ENCODE assay signal across 9 cellular contexts in genomic region chr17:28925912-28926365, GRCh38. TPM values are rescaled to one million over a fixed set of nuclear protein-coding genes. Genes with fewer than 3 reads are reported as not detected.
DNase-seq lines count a peak whose midpoint lies in the region; ATAC-seq, FAIRE-seq and TF ChIP-seq lines count a peak whose summit lies in the region.
"Had no signal": no experiment of that assay in that cellular context is flagged by ENCODE, and none has a peak within 500 bp of the region (broad histone marks: within the 10 kb centered on the region; RNA-seq: fewer than 3 reads in every experiment).

No MANE protein-coding gene starts in this region.

- TF ChIP-seq POLR2A in heart left ventricle (IDR thresholded peaks at IDR 0.05) (no peak), K562 (conservative IDR thresholded peaks at IDR 0.05) (no peak)

- H3K9me1 ChIP-seq in K562 (ENCODE audit: control insufficient read depth, insufficient read depth, low read length) = no peaks in the 10 kb centered on the region

- H3K36me3 Mint-ChIP-seq in naive thymus-derived CD4-positive, alpha-beta T cell = peaks cover 0 to 65% (median 42%) of the 10 kb centered on the region in 5 donors

- intact Hi-C loops in heart left ventricle (cut with DNase I) (no loop called here), Right ventricle myocardium inferior (cut with DNase I) (no loop called here), K562 (cut with micrococcal nuclease) (loop anchor here (5.0 kb wide), 1 partner anchor 329 kb away; the partner anchor contains the start of gene SPAG5)
- intact Hi-C loops in naive thymus-derived CD4-positive, alpha-beta T cell (cut with micrococcal nuclease) = loop anchor here (1.0 to 2.0 kb wide), 7 partner anchors 10 to 264 kb away; partner anchors contain the start of genes DHRS13 (in 1 of the 2), PHF12 (in 1 of the 2), SUPT6H (in 1 of the 2) and TRAF4 (in 1 of the 2)

- FAIRE-seq in K562 (lab: Jason Lieb, UNC) = no peak

- peaks cover 14% of the 10 kb centered on the region; the same call in 1 of the 2 replicates for H4K20me1 ChIP-seq in K562 (replicated peaks; ENCODE audit: control insufficient read depth, insufficient read depth, low read length)

- TF ChIP-seq RAD21 in K562 (CRISPR knock-in tag; conservative IDR thresholded peaks at IDR 0.05 in 1 of 2, IDR thresholded peaks at IDR 0.05 in 1 of 2) = no peak

- TF ChIP-seq CTCF in heart left ventricle (IDR thresholded peaks at IDR 0.05) = no peak
- no peak for TF ChIP-seq CTCF in K562 (IDR thresholded peaks at IDR 0.05 in 2 of 3, conservative IDR thresholded peaks at IDR 0.05 in 1 of 3; ENCODE audit: insufficient read depth in 2 of 3, low read depth in 1 of 3, low read length in 3 of 3)

- H3K4me3 ChIP-seq in heart left ventricle = no peak overlapping the region
- H3K4me3 ChIP-seq in K562 = no peak overlapping the region
- H3K4me3 ChIP-seq in naive thymus-derived CD4-positive, alpha-beta T cell (ENCODE audit: low read length) = peak overlapping the region; percentile 31

- CTCF ChIA-PET in K562 (lab: Yijun Ruan, JAX; ENCODE audit: low intra/inter-chr PET ratio) = no interaction called here
- CTCF ChIA-PET in naive thymus-derived CD4-positive, alpha-beta T cell (lab: Charles Lee) = interaction anchor here (0.5 to 1.7 kb wide), 9 partner anchors 8 to 199 kb away, joined by 3 to 8 read pairs (median 3); no protein-coding TSS in a partner anchor

- H3K4me3 Mint-ChIP-seq in naive thymus-derived CD4-positive, alpha-beta T cell = peak overlapping the region; percentile 34 to 82 (median 60)
- H3K4me3 Mint-ChIP-seq: brain had no signal

- no peak for DNase-seq in heart left ventricle
- DNase-seq in Right ventricle myocardium inferior (ENCODE audit: missing footprints) = no peak
- DNase-seq in K562 (ENCODE audit: extremely low read depth in 1 of 4, low spot score in 3 of 4) = peak in 1 of 4 experiments; percentile 61
- peak in 7 of 9 donors; percentile 66 to 89 (median 82) for DNase-seq in naive thymus-derived CD4-positive, alpha-beta T cell
- DNase-seq in effector CD8-positive, alpha-beta T cell (lab: John Stamatoyannopoulos, UW) = no peak
- no peak for DNase-seq in DMS53 (lab: John Stamatoyannopoulos, UW)

- H2AFZ ChIP-seq in K562 (ENCODE audit: low read depth, low read length) = no peak overlapping the region

- H3K9ac ChIP-seq in K562 (ENCODE audit: insufficient read depth in 1 of 2, low read depth in 2 of 2, low read length in 2 of 2) = peak overlapping the region; percentile 8 to 20; a peak in 1 of 4 replicates

- no peaks in the 10 kb centered on the region for H3K27me3 Mint-ChIP-seq in naive thymus-derived CD4-positive, alpha-beta T cell
- H3K27me3 Mint-ChIP-seq: brain had no signal

- H3K4me1 ChIP-seq in heart left ventricle (peaks cover 0 to 48% (median 8%) of the 10 kb centered on the region in 12 donors), K562 (replicated peaks in 1 of 2; ENCODE audit: control insufficient read depth in 2 of 2, insufficient read depth in 2 of 2, low read length in 2 of 2) (peaks cover 6 to 45% of the 10 kb centered on the region in 2 experiments)
- H3K4me1 ChIP-seq in naive thymus-derived CD4-positive, alpha-beta T cell (ENCODE audit: control insufficient read depth in 2 of 2, insufficient read depth in 2 of 2, low read length in 2 of 2) = peaks cover 26 to 38% of the 10 kb centered on the region in 2 donors

- 52 to 55% (median 54%) methylated on average over 2 of the region's 2 CpGs for WGBS in heart left ventricle, 4 donors
- 7% methylated on average over 2 of the region's 2 CpGs for WGBS in K562 (ENCODE audit: insufficient coverage, low coverage, missing lambda C conversion rate)

- H3K79me2 ChIP-seq in K562 (ENCODE audit: control insufficient read depth, insufficient read depth, low read length) = peaks cover 49% of the 10 kb centered on the region

- H3K36me3 ChIP-seq in heart left ventricle (peaks cover 0 to 67% (median 60%) of the 10 kb centered on the region in 9 donors), K562 (ENCODE audit: control insufficient read depth, insufficient read depth, low read length) (peaks cover 71% of the 10 kb centered on the region)
- peaks cover 13 to 35% (median 16%) of the 10 kb centered on the region in 3 experiments for H3K36me3 ChIP-seq in naive thymus-derived CD4-positive, alpha-beta T cell (ENCODE audit: control insufficient read depth in 2 of 3, insufficient read depth in 3 of 3, low read length in 3 of 3)

- ATAC-seq in heart left ventricle (peak in 3 of 4 donors; percentile 46 to 79 (median 68)), Right ventricle myocardium inferior (no peak), SK-N-SH treated with all-trans-retinoic acid at 6 μM for 48 hours (peak; percentile 54), K562 (peak; percentile 65), GM18858 (IDR thresholded peaks at IDR 0.05; ENCODE audit: unreplicated experiment) (no peak)
- peak; percentile 96 for ATAC-seq in naive thymus-derived CD4-positive, alpha-beta T cell

- H3K27me3 ChIP-seq in heart left ventricle (no peaks in the 10 kb centered on the region), K562 (ENCODE audit: control insufficient read depth in 2 of 2, insufficient read depth in 2 of 2, low read length in 2 of 2) (no peaks in the 10 kb centered on the region)
- no peaks in the 10 kb centered on the region for H3K27me3 ChIP-seq in naive thymus-derived CD4-positive, alpha-beta T cell (ENCODE audit: control insufficient read depth in 2 of 2, insufficient read depth in 2 of 2, low read length in 2 of 2)

- in situ Hi-C loops in K562 (cut with MboI) = no loop called here

- H3K27ac ChIP-seq in heart left ventricle = peak overlapping the region in 3 of 12 donors; percentile 16 to 87 (median 39)
- peak overlapping the region; percentile 41; the same call in 2 of the 3 replicates for H3K27ac ChIP-seq in K562 (ENCODE audit: extremely low read depth, low read depth, low read length)
- peak overlapping the region; percentile 88 for H3K27ac ChIP-seq in naive thymus-derived CD4-positive, alpha-beta T cell (ENCODE audit: low read depth, low read length)

- TSS peak; percentile 11 for BruUV-seq in K562 (replicated peaks; lab: Mats Ljungman, UMichigan)

- H3K4me1 Mint-ChIP-seq in naive thymus-derived CD4-positive, alpha-beta T cell = peaks cover 35 to 65% (median 54%) of the 10 kb centered on the region in 7 donors
- H3K4me1 Mint-ChIP-seq: brain had no signal

- peak; percentile 66; the same call in 1 of the 2 replicates for TF ChIP-seq EP300 in K562 (IDR thresholded peaks at IDR 0.05; ENCODE audit: low read length)

- POLR2A ChIA-PET in K562 (lab: Yijun Ruan, JAX) = interaction anchor here (0.6 to 2.6 kb wide), 7 partner anchors 8 to 279 kb away, joined by 3 to 25 read pairs (median 5); no protein-coding TSS in a partner anchor
- POLR2A ChIA-PET in naive thymus-derived CD4-positive, alpha-beta T cell (lab: Charles Lee) = interaction anchor here (0.6 to 5.2 kb wide), 20 partner anchors 8 to 376 kb away, joined by 3 to 93 read pairs (median 4); partner anchors contain the start of genes FAM222B, PHF12 and RPL23A

- H3K9me3 ChIP-seq in heart left ventricle = peaks cover 0 to 3% (median 0%) of the 10 kb centered on the region in 12 donors
- H3K9me3 ChIP-seq in K562 (replicated peaks; ENCODE audit: control insufficient read depth, insufficient read depth, low read depth, low read length) = no peaks in the 10 kb centered on the region
- H3K9me3 ChIP-seq in naive thymus-derived CD4-positive, alpha-beta T cell (ENCODE audit: control insufficient read depth in 2 of 3, low read length in 3 of 3) = no peaks in the 10 kb centered on the region

- no peak overlapping the region for H3K4me2 ChIP-seq in K562 (ENCODE audit: insufficient read depth, low read length)

- peaks cover 0 to 5% (median 0%) of the 10 kb centered on the region in 11 donors for H3K9me3 Mint-ChIP-seq in naive thymus-derived CD4-positive, alpha-beta T cell

- peak overlapping the region; percentile 93 to 99 (median 96) for H3K27ac Mint-ChIP-seq in naive thymus-derived CD4-positive, alpha-beta T cell

RNA-seq across cellular contexts. Expression of gene DHRS13, which starts 23.1 kb away (rescaled TPM):
- total RNA-seq in heart left ventricle (1 to 10 TPM; 2.2 to 4.8 (median 2.6) TPM), Right ventricle myocardium inferior (3.0 TPM), K562 (2014; rRNA removed) (52.3 and 56.7 TPM in 2 replicates), K562 (2014; rRNA removed; fragmentation: Illumina TruSeq; extraction: Trizol) (21.5 and 25.2 TPM in 2 replicates), K562 (2015; rRNA removed; fragmentation: Illumina TruSeq; extraction: Trizol) (31.2 and 33.5 TPM in 2 replicates), K562 (2021) (39.5 and 42.4 TPM in 2 replicates)
- polyA plus RNA-seq in heart left ventricle (1 to 10 TPM; 3.6 to 6.3 TPM), K562 (2011; rRNA removed) (26.9 and 36.3 TPM in 2 replicates), K562 (2014; fragmentation: Illumina TruSeq; extraction: Trizol) (30.2 and 32.3 TPM in 2 replicates), K562 (2014; fragmentation: Nextera tagmentation; extraction: Ambion mirVana) (under 1 TPM in 1 of 2 experiments, not detected in 1; 0.32 TPM), K562 (2014; rRNA removed) (44.9 and 53.3 TPM in 2 replicates)
- 64.4 and 82.9 TPM in 2 replicates for total RNA-seq in K562 (2011; cell fraction: chromatin; rRNA removed; ENCODE audit: low replicate concordance)
- 76.9 and 79.7 TPM in 2 replicates for total RNA-seq in K562 (2011; cell fraction: nucleolus; rRNA removed)
- total RNA-seq in K562 (2011; cell fraction: nucleoplasm; rRNA removed) = 79.7 and 82.1 TPM in 2 replicates
- 40.5 and 70.4 TPM in 2 replicates for polyA plus RNA-seq in K562 (2011; cell fraction: cytosol; rRNA removed)
- 24.6 and 32.8 TPM in 2 replicates for polyA plus RNA-seq in K562 (2011; cell fraction: nucleus; rRNA removed)
- 19.4 and 24.0 TPM in 2 replicates for polyA plus RNA-seq in K562 (2012)
- polyA minus RNA-seq in K562 (2011; rRNA and poly(A)+ RNA removed) = 25.0 and 26.0 TPM in 2 replicates
- 14.7 and 20.7 TPM in 2 replicates for polyA minus RNA-seq in K562 (2011; cell fraction: cytosol; rRNA and poly(A)+ RNA removed)
- 16.6 and 16.9 TPM in 2 replicates for polyA minus RNA-seq in K562 (2011; cell fraction: nucleus; rRNA and poly(A)+ RNA removed)
- 10 to 100 TPM; 20.0 to 51.3 (median 30.4) TPM for total RNA-seq in naive thymus-derived CD4-positive, alpha-beta T cell
- polyA plus RNA-seq in naive thymus-derived CD4-positive, alpha-beta T cell = 10 to 100 TPM; 15.3 to 29.9 TPM

RNA-seq across cellular contexts. Expression of gene PHF12, which starts 25.4 kb away (rescaled TPM):
- 10 to 100 TPM; 13.3 to 31.2 (median 21.5) TPM for total RNA-seq in heart left ventricle
- polyA plus RNA-seq in heart left ventricle = 10 to 100 TPM in 1 of 2 donors, 1 to 10 TPM in 1; 8.2 to 10.4 TPM
- total RNA-seq in Right ventricle myocardium inferior = 18.3 TPM
- total RNA-seq in K562 (2011; cell fraction: chromatin; rRNA removed; ENCODE audit: low replicate concordance) = 126 and 135 TPM in 2 replicates
- total RNA-seq in K562 (2011; cell fraction: nucleolus; rRNA removed) = 70.4 and 78.8 TPM in 2 replicates
- total RNA-seq in K562 (2011; cell fraction: nucleoplasm; rRNA removed) = 90.9 and 130 TPM in 2 replicates
- 17.7 and 18.7 TPM in 2 replicates for total RNA-seq in K562 (2014; rRNA removed)
- 8.2 and 8.3 TPM in 2 replicates for total RNA-seq in K562 (2014; rRNA removed; fragmentation: Illumina TruSeq; extraction: Trizol)
- 10.4 and 12.0 TPM in 2 replicates for total RNA-seq in K562 (2015; rRNA removed; fragmentation: Illumina TruSeq; extraction: Trizol)
- total RNA-seq in K562 (2021) = 24.0 and 31.3 TPM in 2 replicates
- polyA plus RNA-seq in K562 (2011; rRNA removed) = 13.5 and 27.0 TPM in 2 replicates
- polyA plus RNA-seq in K562 (2011; cell fraction: cytosol; rRNA removed) = 17.1 and 19.2 TPM in 2 replicates
- 115 and 157 TPM in 2 replicates for polyA plus RNA-seq in K562 (2011; cell fraction: nucleus; rRNA removed)
- 27.6 and 28.9 TPM in 2 replicates for polyA plus RNA-seq in K562 (2012)
- polyA plus RNA-seq in K562 (2014; fragmentation: Illumina TruSeq; extraction: Trizol) = 19.9 and 21.4 TPM in 2 replicates
- 1 to 10 TPM in 1 of 2 experiments, under 1 TPM in 1; 0.82 to 1.1 TPM for polyA plus RNA-seq in K562 (2014; fragmentation: Nextera tagmentation; extraction: Ambion mirVana)
- polyA plus RNA-seq in K562 (2014; rRNA removed) = 21.5 and 21.8 TPM in 2 replicates
- 18.1 and 18.7 TPM in 2 replicates for polyA minus RNA-seq in K562 (2011; rRNA and poly(A)+ RNA removed)
- 12.2 and 15.7 TPM in 2 replicates for polyA minus RNA-seq in K562 (2011; cell fraction: cytosol; rRNA and poly(A)+ RNA removed)
- polyA minus RNA-seq in K562 (2011; cell fraction: nucleus; rRNA and poly(A)+ RNA removed) = 23.6 and 27.0 TPM in 2 replicates
- 100 to 1,000 TPM in 4 of 5 experiments, 10 to 100 TPM in 1; 89.3 to 162 (median 134) TPM for total RNA-seq in naive thymus-derived CD4-positive, alpha-beta T cell
- 10 to 100 TPM in 1 of 2 donors, 1 to 10 TPM in 1; 6.2 to 21.8 TPM for polyA plus RNA-seq in naive thymus-derived CD4-positive, alpha-beta T cell

RNA-seq across cellular contexts. Expression of gene FLOT2, which starts 28.4 kb away (rescaled TPM):
- total RNA-seq in heart left ventricle (100 to 1,000 TPM in 3 of 9 donors, 10 to 100 TPM in 6; 81.1 to 139 (median 95.2) TPM), Right ventricle myocardium inferior (118 TPM), K562 (2014; rRNA removed) (41.7 and 47.7 TPM in 2 replicates), K562 (2014; rRNA removed; fragmentation: Illumina TruSeq; extraction: Trizol) (22.8 and 28.5 TPM in 2 replicates), K562 (2015; rRNA removed; fragmentation: Illumina TruSeq; extraction: Trizol) (38.1 and 40.6 TPM in 2 replicates), K562 (2021) (138 and 143 TPM in 2 replicates)
- polyA plus RNA-seq in heart left ventricle (10 to 100 TPM; 52.7 to 68.5 TPM), K562 (2011; rRNA removed) (90.8 and 99.7 TPM in 2 replicates), K562 (2014; fragmentation: Illumina TruSeq; extraction: Trizol) (87.8 and 95.5 TPM in 2 replicates), K562 (2014; fragmentation: Nextera tagmentation; extraction: Ambion mirVana) (10 to 100 TPM; 17.5 to 30.1 TPM), K562 (2014; rRNA removed) (72.2 and 72.7 TPM in 2 replicates)
- total RNA-seq in K562 (2011; cell fraction: chromatin; rRNA removed; ENCODE audit: low replicate concordance) = 71.3 and 104 TPM in 2 replicates
- 66.8 and 70.7 TPM in 2 replicates for total RNA-seq in K562 (2011; cell fraction: nucleolus; rRNA removed)
- 69.2 and 74.4 TPM in 2 replicates for total RNA-seq in K562 (2011; cell fraction: nucleoplasm; rRNA removed)
- polyA plus RNA-seq in K562 (2011; cell fraction: cytosol; rRNA removed) = 118 and 151 TPM in 2 replicates
- 86.5 and 110 TPM in 2 replicates for polyA plus RNA-seq in K562 (2011; cell fraction: nucleus; rRNA removed)
- polyA plus RNA-seq in K562 (2012) = 106 and 168 TPM in 2 replicates
- 114 and 143 TPM in 2 replicates for polyA minus RNA-seq in K562 (2011; rRNA and poly(A)+ RNA removed)
- polyA minus RNA-seq in K562 (2011; cell fraction: cytosol; rRNA and poly(A)+ RNA removed) = 86.6 and 88.6 TPM in 2 replicates
- 16.2 and 18.3 TPM in 2 replicates for polyA minus RNA-seq in K562 (2011; cell fraction: nucleus; rRNA and poly(A)+ RNA removed)
- total RNA-seq in naive thymus-derived CD4-positive, alpha-beta T cell = 100 to 1,000 TPM; 134 to 252 (median 191) TPM
- polyA plus RNA-seq in naive thymus-derived CD4-positive, alpha-beta T cell = 100 to 1,000 TPM; 228 to 309 TPM

Comparison
In these comparisons a context has a peak if more than half of its experiments do, and no peak if none do; other contexts are left out.
1. ATAC-seq: peak in heart left ventricle (3 of 4), SK-N-SH treated with all-trans-retinoic acid at 6 μM for 48 hours (single experiment), K562 (single experiment) and naive thymus-derived CD4-positive, alpha-beta T cell (single experiment); none in Right ventricle myocardium inferior (single experiment) and GM18858 (single experiment).
2. DNase-seq: peak in naive thymus-derived CD4-positive, alpha-beta T cell (7 of 9); none in heart left ventricle (0 of 5), Right ventricle myocardium inferior (single experiment), effector CD8-positive, alpha-beta T cell (single experiment) and DMS53 (single experiment).
3. intact Hi-C loops: an anchor here in K562 (5.0 kb wide) and naive thymus-derived CD4-positive, alpha-beta T cell (1.0 to 2.0 kb wide); none called in heart left ventricle and Right ventricle myocardium inferior.